In the genomic region with DNA sequence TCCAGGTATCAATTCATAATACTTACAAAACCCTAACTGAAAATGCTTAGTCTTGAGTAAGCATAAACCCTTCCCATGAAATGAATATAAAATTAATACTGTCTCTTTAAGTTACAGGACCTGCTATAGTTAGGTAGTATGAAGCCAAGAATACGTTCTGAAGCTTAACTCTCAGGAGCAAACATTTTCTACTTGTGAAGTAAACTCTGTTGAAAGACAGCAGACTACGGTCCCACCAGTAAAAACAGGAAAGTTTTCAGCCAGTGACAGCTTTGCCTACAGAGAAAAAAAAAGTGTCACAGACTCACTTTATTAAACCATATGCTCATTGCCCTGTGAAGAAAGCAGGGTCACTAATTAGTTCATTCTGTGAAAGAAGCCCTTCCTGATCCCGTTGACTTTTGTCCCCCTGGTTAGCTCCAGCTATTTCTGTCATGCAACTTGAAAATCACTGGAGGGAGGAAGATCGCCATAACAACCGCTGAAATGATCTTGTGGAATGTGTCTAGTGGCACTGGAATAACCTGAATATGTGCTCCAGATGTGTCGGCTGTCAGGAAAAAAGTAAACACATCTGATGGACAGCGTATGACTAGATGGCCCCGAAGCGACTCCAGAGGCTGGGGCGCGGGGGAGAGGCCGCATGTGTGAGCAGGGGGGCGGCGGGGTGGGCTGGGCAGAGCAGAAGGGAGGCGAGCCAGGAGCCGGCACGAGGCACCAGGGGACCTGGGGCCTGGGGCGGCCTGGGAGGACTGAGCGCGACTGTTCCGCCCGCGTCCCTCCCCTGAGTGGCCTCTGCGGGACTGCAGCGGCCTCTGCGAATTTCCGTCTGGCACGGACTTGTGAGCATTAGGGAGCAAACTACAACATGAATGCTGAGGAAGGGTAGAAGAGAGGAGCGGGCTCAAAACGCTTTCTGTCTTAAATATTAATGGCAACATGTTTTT, we compare ENCODE assay signal across 11 cellular contexts. TPM values are rescaled to one million over a fixed set of nuclear protein-coding genes. Genes with fewer than 3 reads are reported as not detected.
A peak's percentile ranks its signal among the peaks of the same experiment; 100 is the strongest.
DNase-seq lines count a peak whose midpoint lies in the region; ATAC-seq and TF ChIP-seq lines count a peak whose summit lies in the region.
"Had no signal": no experiment of that assay in that cellular context is flagged by ENCODE, and none has a peak within 500 bp of the region (broad histone marks: within the 10 kb centered on the region; RNA-seq: fewer than 3 reads in every experiment).

No MANE protein-coding gene starts in this region.

- DNase-seq in A172 (ENCODE audit: low spot score) (peak; percentile 11), M059J (ENCODE audit: low read depth) (peak; percentile 45), esophagus muscularis mucosa (ENCODE audit: extremely low spot score) (no peak), midbrain (lab: John Stamatoyannopoulos, UW) (peak; percentile 8), NCI-H524 (lab: John Stamatoyannopoulos, UW) (no peak)
- DNase-seq in activated CD4-positive, alpha-beta memory T cell treated with anti-CD3 and anti-CD28 coated beads, Interleukin-2, amount 10 ng/mL, durations not matched to agents 7 days and 5 days, result no peak

- H3K4me1 Mint-ChIP-seq in activated CD4-positive, alpha-beta memory T cell treated with anti-CD3 and anti-CD28 coated beads, Interleukin-2, amount 10 ng/mL, durations not matched to agents 7 days and 5 days, result no peaks in the 10 kb centered on the region

- ATAC-seq in HG03135 (IDR thresholded peaks at IDR 0.05; ENCODE audit: unreplicated experiment), result no peak
- no peak for ATAC-seq in HG03442 (IDR thresholded peaks at IDR 0.05; ENCODE audit: unreplicated experiment)

- H3K9me3 ChIP-seq in esophagus muscularis mucosa, result no peaks in the 10 kb centered on the region

- no peak overlapping the region for H3K27ac Mint-ChIP-seq in activated CD4-positive, alpha-beta memory T cell treated with anti-CD3 and anti-CD28 coated beads, Interleukin-2, amount 10 ng/mL, durations not matched to agents 7 days and 5 days
- H3K27ac Mint-ChIP-seq: stimulated activated naive CD8-positive, alpha-beta T cell treated with anti-CD3 and anti-CD28 coated beads, Interleukin-15, Interleukin-2, amounts not matched to agents 100 ng/mL and 50 ng/mL, for 24 hours had no signal

- H3K36me3 Mint-ChIP-seq in activated CD4-positive, alpha-beta memory T cell treated with anti-CD3 and anti-CD28 coated beads, Interleukin-2, amount 10 ng/mL, durations not matched to agents 7 days and 5 days (ENCODE audit: low read depth), result no peaks in the 10 kb centered on the region

- H3K9me3 Mint-ChIP-seq in activated CD4-positive, alpha-beta memory T cell treated with anti-CD3 and anti-CD28 coated beads, Interleukin-2, amount 10 ng/mL, durations not matched to agents 7 days and 5 days, result peaks cover 3% of the 10 kb centered on the region

- H3K4me3 Mint-ChIP-seq in activated CD4-positive, alpha-beta memory T cell treated with anti-CD3 and anti-CD28 coated beads, Interleukin-2, amount 10 ng/mL, durations not matched to agents 7 days and 5 days, result no peak overlapping the region
- H3K4me3 Mint-ChIP-seq: stimulated activated naive CD8-positive, alpha-beta T cell treated with anti-CD3 and anti-CD28 coated beads, Interleukin-15, Interleukin-2, amounts not matched to agents 100 ng/mL and 50 ng/mL, for 24 hours had no signal

- no peaks in the 10 kb centered on the region for H3K27me3 ChIP-seq in esophagus muscularis mucosa

- 6% methylated on average over 27 of the region's 30 CpGs for WGBS in esophagus muscularis mucosa

- CTCF ChIA-PET in activated CD4-positive, alpha-beta memory T cell treated with anti-CD3 and anti-CD28 coated beads, Interleukin-2, amount 10 ng/mL, durations not matched to agents 7 days and 5 days (lab: Charles Lee), result no interaction called here

- peaks cover 5 to 94% (median 70%) of the 10 kb centered on the region in 4 donors for H3K4me1 ChIP-seq in esophagus muscularis mucosa

- no peak for TF ChIP-seq CTCF in esophagus muscularis mucosa (IDR thresholded peaks at IDR 0.05)

- H3K27ac ChIP-seq in esophagus muscularis mucosa (replicated peaks in 1 of 4), result peak overlapping the region; percentile 79 to 84 (median 81)
- H3K27ac ChIP-seq: C4-2B had no signal

- POLR2A ChIA-PET in activated CD4-positive, alpha-beta memory T cell treated with anti-CD3 and anti-CD28 coated beads, Interleukin-2, amount 10 ng/mL, durations not matched to agents 7 days and 5 days (lab: Charles Lee), result no interaction called here

- no peak for TF ChIP-seq POLR2A in esophagus muscularis mucosa (IDR thresholded peaks at IDR 0.05; ENCODE audit: low read depth)

- H3K36me3 ChIP-seq in esophagus muscularis mucosa, result no peaks in the 10 kb centered on the region

- intact Hi-C loops in esophagus muscularis mucosa (cut with DNase I), result loop anchor here (5.0 kb wide), 1 partner anchor 39 kb away; no protein-coding TSS in a partner anchor

- TF ChIP-seq EP300 in esophagus muscularis mucosa (IDR thresholded peaks at IDR 0.05), result no peak

- no peaks in the 10 kb centered on the region for H3K27me3 Mint-ChIP-seq in activated CD4-positive, alpha-beta memory T cell treated with anti-CD3 and anti-CD28 coated beads, Interleukin-2, amount 10 ng/mL, durations not matched to agents 7 days and 5 days

- peak overlapping the region; percentile 49 to 54 (median 50) for H3K4me3 ChIP-seq in esophagus muscularis mucosa

RNA-seq across cellular contexts. Expression of a gene that starts 41.9 kb away (rescaled TPM):
- 9.9 and 10.9 TPM in 2 replicates for total RNA-seq in A172 (2014; rRNA removed; shearing (Covaris generic))
- total RNA-seq in M059J (2014; rRNA removed; shearing (Covaris generic)), result 5.5 and 7.0 TPM in 2 replicates
- 100 to 1,000 TPM in 3 of 4 donors, 10 to 100 TPM in 1; 95.3 to 138 (median 123) TPM for total RNA-seq in esophagus muscularis mucosa
- not detected for total RNA-seq in activated CD4-positive, alpha-beta memory T cell treated with anti-CD3 and anti-CD28 coated beads, Interleukin-2, amount 10 ng/mL, durations not matched to agents 7 days and 5 days
- total RNA-seq: T-helper 1 cell treated with Interleukin-12 subunit alpha and Interleukin-12 subunit beta and Interleukin-4 antibody, amounts not matched to agents 30 ng/mL and 1 ng/mL, for 36 hours had no signal

Comparison
In these comparisons a context has a peak if more than half of its experiments do, and no peak if none do; other contexts are left out.
1. DNase-seq: peak in A172 (single experiment), M059J (single experiment) and midbrain (single experiment); none in esophagus muscularis mucosa (single experiment), activated CD4-positive, alpha-beta memory T cell treated with anti-CD3 and anti-CD28 coated beads, Interleukin-2, amount 10 ng/mL, durations not matched to agents 7 days and 5 days (single experiment) and NCI-H524 (0 of 2).